9 cellular contexts compared by ENCODE assay signal in the genomic region with DNA sequence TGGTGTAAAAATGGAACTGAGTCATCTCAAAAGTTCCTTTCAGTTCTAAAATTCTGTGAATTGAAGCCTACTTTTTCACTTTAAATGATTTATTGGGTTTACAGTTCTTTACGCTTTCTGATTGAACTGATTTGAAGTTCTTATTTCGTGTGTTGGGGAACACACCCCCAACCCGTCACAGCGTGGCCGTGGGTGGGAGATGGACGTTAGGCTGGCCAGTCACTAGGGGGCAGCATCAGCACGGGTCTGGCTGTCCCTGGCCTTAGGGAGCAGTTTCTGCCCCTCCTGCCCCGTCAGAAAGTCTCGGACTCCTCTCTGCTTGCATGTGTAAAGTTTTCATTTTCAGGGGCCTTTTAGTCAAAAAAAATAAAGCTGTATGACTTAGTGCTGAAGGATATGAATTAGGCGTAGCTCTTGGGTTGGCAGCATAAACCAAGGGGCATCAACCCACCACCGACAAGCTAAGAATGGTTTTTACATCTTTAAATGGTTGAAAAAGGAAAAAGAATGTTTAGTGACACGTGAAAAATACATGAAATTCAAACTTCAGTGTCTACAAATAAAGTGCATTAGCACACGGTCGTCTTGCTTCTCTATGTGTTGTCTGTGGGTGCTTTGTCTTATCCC.
DNase-seq lines count a peak whose midpoint lies in the region; TF ChIP-seq lines count a peak whose summit lies in the region.
"Had no signal": no experiment of that assay in that cellular context is flagged by ENCODE, and none has a peak within 500 bp of the region (broad histone marks: within the 10 kb centered on the region; RNA-seq: fewer than 3 reads in every experiment).

No MANE protein-coding gene starts in this region.

- no CpG with 5 or more reads among the region's 14 CpGs for WGBS in H9 (ENCODE audit: extremely low coverage, insufficient read length, low lambda C conversion rate)

- no peak overlapping the region for H4K5ac ChIP-seq in H9 (ENCODE audit: insufficient read length, low read depth, low read length)

- no peak overlapping the region for H3K9ac ChIP-seq in H9 (ENCODE audit: extremely low read depth, insufficient read length, low read length)

- no peak overlapping the region for H4K91ac ChIP-seq in H9 (ENCODE audit: insufficient read length, low read depth, low read length)

- H2BK120ac ChIP-seq in H9 (ENCODE audit: low read depth, low read length, poor library complexity, severe bottlenecking), result no peak overlapping the region

- H2AK5ac ChIP-seq in H9 (ENCODE audit: insufficient read length, low read length), result no peak overlapping the region

- H3K4me3 Mint-ChIP-seq in H9, result no peak overlapping the region
- H3K4me3 Mint-ChIP-seq in T-helper 1 cell treated with Interleukin-12 subunit alpha and Interleukin-12 subunit beta and Interleukin-4 antibody, amounts not matched to agents 30 μg/mL and 1 μg/mL, for 36 hours, result peak overlapping the region; percentile 66

- no peak overlapping the region for H3T11ph ChIP-seq in H9 (ENCODE audit: low read length)

- H3K23ac ChIP-seq in H9 (ENCODE audit: insufficient read length, low read depth, low read length), result no peak overlapping the region

- H3K36me3 Mint-ChIP-seq in H9 (ENCODE audit: insufficient read depth in 1 of 3, low read depth in 3 of 3), result peaks cover 0 to 11% (median 4%) of the 10 kb centered on the region in 3 experiments; a peak in 4 of 7 replicates
- peaks cover 30% of the 10 kb centered on the region for H3K36me3 Mint-ChIP-seq in T-helper 1 cell treated with Interleukin-12 subunit alpha and Interleukin-12 subunit beta and Interleukin-4 antibody, amounts not matched to agents 30 μg/mL and 1 μg/mL, for 36 hours (ENCODE audit: low read depth)

- no peaks in the 10 kb centered on the region for H3K23me2 ChIP-seq in H9 (ENCODE audit: insufficient read length, low read depth, low read length, poor library complexity, severe bottlenecking)

- no peak overlapping the region for H3K4me2 ChIP-seq in H9 (ENCODE audit: insufficient read depth, insufficient read length, low read length)

- H3K9me3 ChIP-seq in H9 (ENCODE audit: control insufficient read depth, low read depth, low read length), result no peaks in the 10 kb centered on the region
- H3K9me3 ChIP-seq in ascending aorta, result no peaks in the 10 kb centered on the region

- no peaks in the 10 kb centered on the region for H4K20me1 ChIP-seq in H9 (ENCODE audit: control insufficient read depth, insufficient read depth, insufficient read length)

- H3K4me1 Mint-ChIP-seq in H9, result peaks cover 17 to 18% of the 10 kb centered on the region in 2 experiments
- peaks cover 45% of the 10 kb centered on the region for H3K4me1 Mint-ChIP-seq in T-helper 1 cell treated with Interleukin-12 subunit alpha and Interleukin-12 subunit beta and Interleukin-4 antibody, amounts not matched to agents 30 μg/mL and 1 μg/mL, for 36 hours (ENCODE audit: low read depth)

- no peak overlapping the region for H2BK20ac ChIP-seq in H9 (ENCODE audit: low read depth, low read length, poor library complexity, severe bottlenecking)

- peak overlapping the region in 1 of 3 experiments; percentile 60; a peak in 2 of 7 replicates for H3K27ac Mint-ChIP-seq in H9
- H3K27ac Mint-ChIP-seq in T-helper 1 cell treated with Interleukin-12 subunit alpha and Interleukin-12 subunit beta and Interleukin-4 antibody, amounts not matched to agents 30 μg/mL and 1 μg/mL, for 36 hours, result peak overlapping the region; percentile 53

- no peaks in the 10 kb centered on the region for H3K79me1 ChIP-seq in H9 (ENCODE audit: insufficient read depth, low read depth, low read length, poor library complexity, severe bottlenecking)

- no peak overlapping the region for H3K14ac ChIP-seq in H9 (ENCODE audit: insufficient read depth, low read length)

- H3K4me1 ChIP-seq in H9 (ENCODE audit: insufficient read depth, low read length) (peaks cover 2% of the 10 kb centered on the region; the same call in 1 of the 2 replicates), ascending aorta (peaks cover 0 to 4% of the 10 kb centered on the region in 2 donors)

- peak; percentile 3 for DNase-seq in GM04503 (ENCODE audit: low read depth)
- peak; percentile 72 for DNase-seq in H9
- peak; percentile 47 for DNase-seq in NCI-H1092 (lab: John Stamatoyannopoulos, UW)
- DNase-seq in ascending aorta (ENCODE audit: low spot score in 2 of 2), result no peak
- DNase-seq in hepatic stellate cell (ENCODE audit: low spot score), result peak; percentile 86
- DNase-seq in skeletal muscle cell (ENCODE audit: low read depth), result peak; percentile 31
- no peak for DNase-seq in GF-D8 (lab: John Stamatoyannopoulos, UW)

- H3K27me3 Mint-ChIP-seq in H9 (ENCODE audit: low read depth), result peaks cover 2% of the 10 kb centered on the region; the same call in 1 of the 2 replicates
- H3K27me3 Mint-ChIP-seq in T-helper 1 cell treated with Interleukin-12 subunit alpha and Interleukin-12 subunit beta and Interleukin-4 antibody, amounts not matched to agents 30 μg/mL and 1 μg/mL, for 36 hours (ENCODE audit: low read depth), result no peaks in the 10 kb centered on the region

- H3K27me3 ChIP-seq in H9 (ENCODE audit: insufficient read depth, low read length), result no peaks in the 10 kb centered on the region
- no peaks in the 10 kb centered on the region for H3K27me3 ChIP-seq in ascending aorta

- H3K27ac ChIP-seq in H9 (ENCODE audit: insufficient read length, low read depth, low read length), result no peak overlapping the region
- H3K27ac ChIP-seq in ascending aorta, result no peak overlapping the region
- H3K27ac ChIP-seq: skin epidermis had no signal

- H2BK5ac ChIP-seq in H9 (ENCODE audit: insufficient read length, low read length), result no peak overlapping the region

- peaks cover 3 to 9% of the 10 kb centered on the region in 2 donors for H3K36me3 ChIP-seq in ascending aorta

- no peak overlapping the region for H2AFZ ChIP-seq in H9 (ENCODE audit: low read length)

- H3K18ac ChIP-seq in H9 (ENCODE audit: insufficient read length, low read depth, low read length), result no peak overlapping the region

- intact Hi-C loops in ascending aorta (cut with DNase I), result loop anchor here (10.0 kb wide), 1 partner anchor 129 kb away; the partner anchor contains the start of gene PHLPP1

- no peak overlapping the region for H2BK15ac ChIP-seq in H9 (ENCODE audit: low read depth, low read length)

- H3K79me2 ChIP-seq in H9 (ENCODE audit: insufficient read depth, low read length), result no peaks in the 10 kb centered on the region

- no peak overlapping the region for H3K4ac ChIP-seq in H9 (ENCODE audit: low read depth, low read length)

- H2BK12ac ChIP-seq in H9 (ENCODE audit: insufficient read length, low read depth, low read length), result no peak overlapping the region

- H3K4me3 ChIP-seq in ascending aorta, result no peak overlapping the region
- H3K4me3 ChIP-seq in skeletal muscle cell (ENCODE audit: low read depth, low read length), result peak overlapping the region; percentile 15

- no peak overlapping the region for H3K56ac ChIP-seq in H9 (ENCODE audit: insufficient read length, low read depth, low read length)

- peaks cover 3 to 9% of the 10 kb centered on the region in 2 experiments; a peak in 4 of 5 replicates for H3K9me3 Mint-ChIP-seq in H9
- H3K9me3 Mint-ChIP-seq in T-helper 1 cell treated with Interleukin-12 subunit alpha and Interleukin-12 subunit beta and Interleukin-4 antibody, amounts not matched to agents 30 μg/mL and 1 μg/mL, for 36 hours, result no peaks in the 10 kb centered on the region

- TF ChIP-seq CTCF in H9 (conservative IDR thresholded peaks at IDR 0.05) (peak; percentile 94), ascending aorta (IDR thresholded peaks at IDR 0.05) (peak; percentile 58 to 81 (median 76))

- no peak overlapping the region for H4K8ac ChIP-seq in H9 (replicated peaks; ENCODE audit: insufficient read length, low read depth, low read length)

Comparison
In these comparisons a context has a peak if more than half of its experiments do, and no peak if none do; other contexts are left out.
1. DNase-seq: peak in GM04503 (single experiment), H9 (single experiment), NCI-H1092 (single experiment), hepatic stellate cell (single experiment) and skeletal muscle cell (single experiment); none in ascending aorta (0 of 2) and GF-D8 (single experiment).